In the genomic region with DNA sequence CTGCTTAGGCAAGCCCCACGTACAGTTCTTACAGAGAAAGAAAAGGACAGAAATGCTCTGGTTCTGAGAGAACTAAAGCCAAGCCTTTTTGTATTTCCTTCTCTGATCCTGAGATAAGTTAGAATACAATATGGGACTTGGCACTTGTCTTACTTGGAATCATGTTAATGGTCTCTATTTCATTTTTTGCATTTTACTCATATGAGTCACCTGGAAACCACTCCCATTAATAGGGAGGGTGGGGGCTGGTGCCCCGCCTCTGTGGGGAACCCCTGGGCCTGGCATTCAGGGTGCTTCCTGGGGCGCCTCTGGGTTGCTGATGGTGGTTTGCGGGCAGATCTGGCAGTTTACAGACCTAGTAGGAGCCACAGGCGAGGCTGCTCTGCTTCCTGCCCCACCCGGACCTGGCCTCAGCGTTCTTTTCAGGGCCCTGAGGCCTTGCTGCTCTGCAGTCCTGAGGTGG, we compare ENCODE assay signal across 9 cellular contexts. TPM values are rescaled to one million over a fixed set of nuclear protein-coding genes. Genes with fewer than 3 reads are reported as not detected.
DNase-seq lines count a peak whose midpoint lies in the region; ATAC-seq lines count a peak whose summit lies in the region.
"Had no signal": no experiment of that assay in that cellular context is flagged by ENCODE, and none has a peak within 500 bp of the region (broad histone marks: within the 10 kb centered on the region; RNA-seq: fewer than 3 reads in every experiment).

No MANE protein-coding gene starts in this region.

- H3K27me3 Mint-ChIP-seq in CD4-positive, alpha-beta memory T cell, result no peaks in the 10 kb centered on the region

- peak overlapping the region; percentile 79 for H3K27ac ChIP-seq in CD4-positive, alpha-beta memory T cell (ENCODE audit: low read depth, low read length)
- peak overlapping the region; percentile 99 for H3K27ac ChIP-seq in SJSA1
- H3K27ac ChIP-seq in mesendoderm (ENCODE audit: low read depth, low read length), result no peak overlapping the region

- POLR2A ChIA-PET in CD4-positive, alpha-beta memory T cell (lab: Charles Lee; ENCODE audit: partially characterized antibody), result interaction anchor here (1.0 to 6.7 kb wide), 5 partner anchors 9 to 305 kb away, joined by 3 to 66 read pairs (median 8); a partner anchor contains a TSS

- H3K4ac ChIP-seq in mesendoderm (ENCODE audit: low read depth, low read length), result no peak overlapping the region

- no peak overlapping the region for H3K56ac ChIP-seq in mesendoderm (ENCODE audit: low read length)

- H3K4me1 Mint-ChIP-seq in CD4-positive, alpha-beta memory T cell, result peaks cover 43 to 57% (median 49%) of the 10 kb centered on the region in 4 donors

- H3K4me3 Mint-ChIP-seq in CD4-positive, alpha-beta memory T cell, result peak overlapping the region; percentile 77 to 91 (median 84)

- H3K27ac Mint-ChIP-seq in CD4-positive, alpha-beta memory T cell, result peak overlapping the region; percentile 98 to 100 (median 100)

- CTCF ChIA-PET in CD4-positive, alpha-beta memory T cell (lab: Charles Lee; ENCODE audit: partially characterized antibody), result interaction anchor here (1.5 to 2.2 kb wide), 2 partner anchors 9 kb away, joined by 3 to 9 read pairs; no protein-coding TSS in a partner anchor

- H3K23ac ChIP-seq in mesendoderm (ENCODE audit: low read length), result no peak overlapping the region

- no peaks in the 10 kb centered on the region for H3K36me3 ChIP-seq in CD4-positive, alpha-beta memory T cell (ENCODE audit: insufficient read depth, low read length)
- H3K36me3 ChIP-seq in SJSA1 (0 out of 2 replicates have a peak, but pooled peaks cover 2% of the 10 kb centered on the region), mesendoderm (ENCODE audit: control insufficient read depth, insufficient read depth, low read length) (no peaks in the 10 kb centered on the region)

- no CpG with 5 or more reads among the region's 7 CpGs for WGBS in mesendoderm (ENCODE audit: extremely low coverage, insufficient coverage, low lambda C conversion rate)

- H3K79me1 ChIP-seq in mesendoderm (ENCODE audit: low read length), result no peaks in the 10 kb centered on the region

- H3K79me2 ChIP-seq in mesendoderm (ENCODE audit: control insufficient read depth, insufficient read depth, low read length), result no peaks in the 10 kb centered on the region

- H2AK5ac ChIP-seq in mesendoderm (ENCODE audit: low read length), result no peak overlapping the region

- no peak overlapping the region for H3K9ac ChIP-seq in mesendoderm (ENCODE audit: low read length)

- no peak overlapping the region for H3K4me2 ChIP-seq in mesendoderm (ENCODE audit: low read length)

- intact Hi-C loops in CD4-positive, alpha-beta memory T cell (cut with micrococcal nuclease), result loop anchor here (1.0 to 2.0 kb wide), 7 partner anchors 10 to 481 kb away; a partner anchor contains a TSS

- peaks cover 44% of the 10 kb centered on the region for H3K4me1 ChIP-seq in CD4-positive, alpha-beta memory T cell (ENCODE audit: insufficient read depth, low read length)
- H3K4me1 ChIP-seq in SJSA1 (replicated peaks), result peaks cover 48% of the 10 kb centered on the region
- no peaks in the 10 kb centered on the region for H3K4me1 ChIP-seq in mesendoderm (ENCODE audit: control insufficient read depth, low read depth, low read length)

- peak; percentile 75 for ATAC-seq in HG02884 (IDR thresholded peaks at IDR 0.05; ENCODE audit: unreplicated experiment)

- peak; percentile 95 to 99 (median 97) for DNase-seq in CD4-positive, alpha-beta memory T cell
- DNase-seq in SJSA1 (ENCODE audit: low read depth in 1 of 2, low spot score in 2 of 2) (peak; percentile 96 to 97), mesendoderm (peak; percentile 47), DMS79 (lab: John Stamatoyannopoulos, UW) (no peak), DMS114 treated with DMSO at 0.1 percent for 48 hours (lab: John Stamatoyannopoulos, UW; ENCODE audit: unreplicated experiment) (no peak)
- peak; percentile 89 for DNase-seq in activated naive CD4-positive, alpha-beta T cell treated with Interleukin-2 at 50 U/mL for 16 hours
- DNase-seq in stimulated activated naive CD4-positive, alpha-beta T cell treated with Interleukin-2 at 50 U/mL for 16 hours (lab: John Stamatoyannopoulos, UW), result peak; percentile 90

- no peaks in the 10 kb centered on the region for H3K9me3 ChIP-seq in CD4-positive, alpha-beta memory T cell (ENCODE audit: control insufficient read depth in 1 of 2, low read length in 2 of 2)
- no peaks in the 10 kb centered on the region for H3K9me3 ChIP-seq in SJSA1 (replicated peaks)

- peaks cover 11% of the 10 kb centered on the region in 2 donors for H3K36me3 Mint-ChIP-seq in CD4-positive, alpha-beta memory T cell

- H2BK5ac ChIP-seq in mesendoderm (ENCODE audit: low read length), result no peak overlapping the region

- no peak overlapping the region for H2BK120ac ChIP-seq in mesendoderm (ENCODE audit: low read depth, low read length)

- no peaks in the 10 kb centered on the region for H3K27me3 ChIP-seq in CD4-positive, alpha-beta memory T cell (ENCODE audit: insufficient read depth, low read length)
- no peaks in the 10 kb centered on the region for H3K27me3 ChIP-seq in SJSA1 (replicated peaks)
- H3K27me3 ChIP-seq in mesendoderm (ENCODE audit: insufficient read depth, low read length, poor library complexity), result no peaks in the 10 kb centered on the region

- H3K4me3 ChIP-seq in CD4-positive, alpha-beta memory T cell (ENCODE audit: low read length in 2 of 2), result peak overlapping the region in 1 of 2 donors; percentile 33
- H3K4me3 ChIP-seq in SJSA1, result no peak overlapping the region
- H3K4me3 ChIP-seq in mesendoderm (ENCODE audit: low read length), result no peak overlapping the region

- no peak overlapping the region for H3K18ac ChIP-seq in mesendoderm (ENCODE audit: low read length)

- H4K8ac ChIP-seq in mesendoderm (ENCODE audit: low read depth, low read length), result peak overlapping the region; percentile 13

- H4K5ac ChIP-seq in mesendoderm (ENCODE audit: low read length), result no peak overlapping the region

- peaks cover 0 to 4% (median 0%) of the 10 kb centered on the region in 8 donors for H3K9me3 Mint-ChIP-seq in CD4-positive, alpha-beta memory T cell

- no peak overlapping the region for H2BK15ac ChIP-seq in mesendoderm (replicated peaks; ENCODE audit: low read depth)

RNA-seq across cellular contexts. Expression of a gene that starts 26.7 kb away (rescaled TPM):
- 1 to 10 TPM; 1.3 to 3.5 TPM for total RNA-seq in CD4-positive, alpha-beta memory T cell
- 10 to 100 TPM; 20.8 to 21.8 TPM for polyA plus RNA-seq in CD4-positive, alpha-beta memory T cell
- 11.9 and 18.2 TPM in 2 replicates for total RNA-seq in SJSA1 (2014; rRNA removed; shearing (Covaris generic))
- polyA plus RNA-seq in mesendoderm (2013, experiment 1 of 2), result 3.9 TPM
- polyA plus RNA-seq in mesendoderm (2013, experiment 2 of 2), result 4.5 TPM

RNA-seq across cellular contexts. Expression of a gene that starts 32.9 kb away (rescaled TPM):
- total RNA-seq in CD4-positive, alpha-beta memory T cell, result not detected
- not detected for polyA plus RNA-seq in CD4-positive, alpha-beta memory T cell
- not detected in 2 replicates for total RNA-seq in SJSA1 (2014; rRNA removed; shearing (Covaris generic))
- polyA plus RNA-seq in mesendoderm (2013, experiment 1 of 2), result not detected
- polyA plus RNA-seq in mesendoderm (2013, experiment 2 of 2), result not detected
- total RNA-seq: epithelial cell of proximal tubule had no signal

Comparison
In these comparisons a context has a peak if more than half of its experiments do, and no peak if none do; other contexts are left out.
1. DNase-seq: peak in CD4-positive, alpha-beta memory T cell (5 of 5), SJSA1 (2 of 2), activated naive CD4-positive, alpha-beta T cell treated with Interleukin-2 at 50 U/mL for 16 hours (single experiment), mesendoderm (single experiment) and stimulated activated naive CD4-positive, alpha-beta T cell treated with Interleukin-2 at 50 U/mL for 16 hours (single experiment); none in DMS79 (single experiment) and DMS114 treated with DMSO at 0.1 percent for 48 hours (single experiment).